In the genomic region with DNA sequence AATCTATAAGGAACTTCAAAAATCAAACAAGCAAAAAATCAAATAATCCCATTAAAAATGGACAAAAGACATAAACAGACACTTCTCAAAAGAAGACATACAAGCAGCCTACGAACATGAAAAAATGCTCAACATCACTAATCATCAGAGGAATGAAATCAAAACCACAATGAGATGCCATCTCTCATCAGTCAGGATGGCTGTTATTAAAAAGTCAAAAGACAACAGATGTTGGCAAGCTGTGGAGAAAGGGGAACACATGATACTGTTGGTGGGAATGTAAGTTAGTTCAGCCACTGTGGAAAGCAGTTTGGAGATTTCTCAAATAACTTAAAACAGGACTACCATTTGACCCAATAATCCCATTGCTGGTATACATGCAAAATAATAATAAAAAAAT, we compare ENCODE assay signal across 17 cellular contexts.
A peak's percentile ranks its signal among the peaks of the same experiment; 100 is the strongest.
DNase-seq lines count a peak whose midpoint lies in the region; ATAC-seq and TF ChIP-seq lines count a peak whose summit lies in the region.
"Had no signal": no experiment of that assay in that cellular context is flagged by ENCODE, and none has a peak within 500 bp of the region (broad histone marks: within the 10 kb centered on the region; RNA-seq: fewer than 3 reads in every experiment).

No MANE protein-coding gene starts in this region.

- no peak overlapping the region for H2AFZ ChIP-seq in DND-41 (ENCODE audit: low read depth, low read length)

- intact Hi-C loops in dorsolateral prefrontal cortex (cut with DNase I) = no loop called here

- DNase-seq in DND-41 = no peak
- peak; percentile 10 for DNase-seq in GM04504 (ENCODE audit: low read depth)
- DNase-seq in RPMI7951 (ENCODE audit: low read depth) = peak; percentile 4
- peak; percentile 24 for DNase-seq in foreskin melanocyte
- no peak for DNase-seq in HK-2 (ENCODE audit: unreplicated experiment)
- DNase-seq in activated CD4-positive, CD25-positive, alpha-beta regulatory T cell (lab: John Stamatoyannopoulos, UW) = no peak
- no peak for DNase-seq in SIG-M5 (lab: John Stamatoyannopoulos, UW)
- DNase-seq in dorsolateral prefrontal cortex = no peak
- DNase-seq: ACHN; C1 segment of cervical spinal cord; Calu3; CD4-positive, alpha-beta T cell; DMS 273 treated with DMSO at 0.1 percent for 48 hours; DMS79; GOT3; H9 had no signal

- peaks cover 26% of the 10 kb centered on the region for H3K4me1 ChIP-seq in DND-41 (ENCODE audit: insufficient read depth, low read length)

- no peaks in the 10 kb centered on the region for H4K20me1 ChIP-seq in DND-41 (ENCODE audit: insufficient read depth, low read length)

- no peaks in the 10 kb centered on the region for H3K9me3 ChIP-seq in DND-41 (ENCODE audit: insufficient read depth, low read length, severe bottlenecking)

- no peaks in the 10 kb centered on the region for H3K27me3 ChIP-seq in DND-41 (ENCODE audit: insufficient read depth, low read length, poor library complexity)
- H3K27me3 ChIP-seq in dorsolateral prefrontal cortex = no peaks in the 10 kb centered on the region

- TF ChIP-seq CTCF in DND-41 (IDR thresholded peaks at IDR 0.05; ENCODE audit: borderline replicate concordance, extremely low read depth, low read length, poor library complexity, severe bottlenecking) = no peak
- TF ChIP-seq CTCF in dorsolateral prefrontal cortex (IDR thresholded peaks at IDR 0.05 in 54 of 56, conservative IDR thresholded peaks at IDR 0.05 in 2 of 56; ENCODE audit: low read depth in 1 of 56, partially characterized antibody in 56 of 56) = no peak

- no peak overlapping the region for H3K4me2 ChIP-seq in DND-41 (ENCODE audit: insufficient read depth, low read length)

- no peaks in the 10 kb centered on the region for H3K36me3 ChIP-seq in DND-41 (ENCODE audit: insufficient read depth, low read length)

- peak; percentile 64 for ATAC-seq in DND-41 (ENCODE audit: insufficient read depth, low read depth)
- ATAC-seq: GM12878 had no signal

- H3K4me3 ChIP-seq in DND-41 (ENCODE audit: low read depth in 1 of 2, low read length in 2 of 2) (no peak overlapping the region), dorsolateral prefrontal cortex (no peak overlapping the region)
- H3K4me3 ChIP-seq: GM12878 had no signal

- peak overlapping the region; percentile 34 for H3K27ac ChIP-seq in DND-41 (ENCODE audit: low read length)
- H3K27ac ChIP-seq in dorsolateral prefrontal cortex = no peak overlapping the region

- no peaks in the 10 kb centered on the region for H3K79me2 ChIP-seq in DND-41 (ENCODE audit: insufficient read depth, low read length)

- no peak overlapping the region for H3K9ac ChIP-seq in DND-41 (ENCODE audit: low read depth, low read length)

Comparison
In these comparisons a context has a peak if more than half of its experiments do, and no peak if none do; other contexts are left out.
1. DNase-seq: peak in GM04504 (single experiment), RPMI7951 (single experiment) and foreskin melanocyte (single experiment); none in DND-41 (single experiment), HK-2 (single experiment), activated CD4-positive, CD25-positive, alpha-beta regulatory T cell (0 of 4), SIG-M5 (single experiment) and dorsolateral prefrontal cortex (0 of 10).